In the genomic region with DNA sequence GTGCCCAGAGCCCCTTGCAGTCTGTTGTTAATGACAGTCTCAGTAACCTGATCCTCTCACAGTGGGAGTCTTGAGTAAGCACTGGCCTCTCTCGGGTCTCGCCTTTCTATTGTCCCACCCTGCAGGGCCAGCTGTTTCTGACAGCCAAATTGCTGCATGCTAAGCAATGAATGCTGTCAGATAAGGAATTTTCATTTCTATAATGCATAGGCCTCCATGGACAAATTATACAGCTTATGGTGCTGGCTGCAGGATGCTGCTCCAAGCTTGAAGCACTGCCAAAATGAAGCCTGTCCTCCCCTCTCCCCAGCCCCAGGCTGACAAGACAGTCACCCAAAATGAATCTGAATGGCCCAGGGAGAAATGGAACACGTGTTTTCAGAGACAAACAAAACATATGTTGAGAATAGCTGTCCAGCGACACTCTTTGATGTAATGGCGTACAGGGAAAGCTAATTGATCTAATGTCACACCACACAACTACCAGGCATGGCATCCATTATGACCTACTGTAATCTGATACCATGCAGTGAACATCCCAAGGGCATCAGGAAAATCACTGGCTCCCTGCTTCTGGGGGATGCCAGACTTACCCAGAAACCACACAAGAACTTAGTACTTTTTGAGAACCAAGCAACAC, we compare ENCODE assay signal across 9 cellular contexts. TPM values are rescaled to one million over a fixed set of nuclear protein-coding genes. Genes with fewer than 3 reads are reported as not detected.
A peak's percentile ranks its signal among the peaks of the same experiment; 100 is the strongest.
DNase-seq lines count a peak whose midpoint lies in the region; ATAC-seq and TF ChIP-seq lines count a peak whose summit lies in the region.
"Had no signal": no experiment of that assay in that cellular context is flagged by ENCODE, and none has a peak within 500 bp of the region (broad histone marks: within the 10 kb centered on the region; RNA-seq: fewer than 3 reads in every experiment).

No MANE protein-coding gene starts in this region.

- peaks cover 39% of the 10 kb centered on the region for H3K4me1 Mint-ChIP-seq in CD8-positive, alpha-beta T cell (ENCODE audit: low read depth)
- peaks cover 36% of the 10 kb centered on the region for H3K4me1 Mint-ChIP-seq in activated T-helper 2 cell treated with anti-CD3 and anti-CD28 coated beads, Interferon-gamma antibody, Interleukin-2, Interleukin-4, amounts not matched to agents 10 μg/mL and 5 μg/mL and 100 μg/mL, durations not matched to agents 14 hours and 24 hours and 36 hours (ENCODE audit: low read depth)

- H3K4me3 ChIP-seq in neuron (ENCODE audit: low read length): peak overlapping the region; percentile 0
- no peak overlapping the region for H3K4me3 ChIP-seq in CD8-positive, alpha-beta T cell (ENCODE audit: low read depth, low read length)

- no peak overlapping the region for H3K4me3 Mint-ChIP-seq in CD8-positive, alpha-beta T cell
- no peak overlapping the region for H3K4me3 Mint-ChIP-seq in activated T-helper 2 cell treated with anti-CD3 and anti-CD28 coated beads, Interferon-gamma antibody, Interleukin-2, Interleukin-4, amounts not matched to agents 10 μg/mL and 5 μg/mL and 100 μg/mL, durations not matched to agents 14 hours and 24 hours and 36 hours (ENCODE audit: low read depth)

- H3K9me3 Mint-ChIP-seq in CD8-positive, alpha-beta T cell: no peaks in the 10 kb centered on the region
- H3K9me3 Mint-ChIP-seq in activated T-helper 2 cell treated with anti-CD3 and anti-CD28 coated beads, Interferon-gamma antibody, Interleukin-2, Interleukin-4, amounts not matched to agents 10 μg/mL and 5 μg/mL and 100 μg/mL, durations not matched to agents 14 hours and 24 hours and 36 hours: no peaks in the 10 kb centered on the region
- H3K9me3 Mint-ChIP-seq: activated naive CD4-positive, alpha-beta T cell treated with anti-CD3 and anti-CD28 coated beads, Interleukin-2, amount 50 U/mL, for 72 hours had no signal

- H3K36me3 Mint-ChIP-seq in CD8-positive, alpha-beta T cell: peaks cover 4% of the 10 kb centered on the region
- H3K36me3 Mint-ChIP-seq in activated T-helper 2 cell treated with anti-CD3 and anti-CD28 coated beads, Interferon-gamma antibody, Interleukin-2, Interleukin-4, amounts not matched to agents 10 μg/mL and 5 μg/mL and 100 μg/mL, durations not matched to agents 14 hours and 24 hours and 36 hours (ENCODE audit: low read depth): peaks cover 31% of the 10 kb centered on the region

- no peaks in the 10 kb centered on the region for H3K27me3 ChIP-seq in neuron (ENCODE audit: insufficient read depth, low read length)
- H3K27me3 ChIP-seq in CD8-positive, alpha-beta T cell (ENCODE audit: insufficient read depth, low read length): no peaks in the 10 kb centered on the region

- no peaks in the 10 kb centered on the region for H3K36me3 ChIP-seq in neuron (ENCODE audit: insufficient read depth, low read length)
- no peaks in the 10 kb centered on the region for H3K36me3 ChIP-seq in CD8-positive, alpha-beta T cell (ENCODE audit: insufficient read depth, low read length)

- no peak overlapping the region for H3K27ac ChIP-seq in CD8-positive, alpha-beta T cell (ENCODE audit: low read depth, low read length)

- H3K27me3 Mint-ChIP-seq in CD8-positive, alpha-beta T cell (ENCODE audit: low read depth): no peaks in the 10 kb centered on the region
- no peaks in the 10 kb centered on the region for H3K27me3 Mint-ChIP-seq in activated T-helper 2 cell treated with anti-CD3 and anti-CD28 coated beads, Interferon-gamma antibody, Interleukin-2, Interleukin-4, amounts not matched to agents 10 μg/mL and 5 μg/mL and 100 μg/mL, durations not matched to agents 14 hours and 24 hours and 36 hours (ENCODE audit: low read depth)

- POLR2A ChIA-PET in CD8-positive, alpha-beta T cell (lab: Charles Lee): no interaction called here

- H2AFZ ChIP-seq in neuron (ENCODE audit: low read depth, low read length): no peak overlapping the region

- no peak for ATAC-seq in CD8-positive, alpha-beta T cell
- no peak for ATAC-seq in GM19035 (IDR thresholded peaks at IDR 0.05; ENCODE audit: unreplicated experiment)

- H3K27ac Mint-ChIP-seq in CD8-positive, alpha-beta T cell: no peak overlapping the region
- no peak overlapping the region for H3K27ac Mint-ChIP-seq in activated T-helper 2 cell treated with anti-CD3 and anti-CD28 coated beads, Interferon-gamma antibody, Interleukin-2, Interleukin-4, amounts not matched to agents 10 μg/mL and 5 μg/mL and 100 μg/mL, durations not matched to agents 14 hours and 24 hours and 36 hours

- DNase-seq in ELR (ENCODE audit: low read depth) (peak; percentile 61), NCI-H446 treated with DMSO at 0.1 percent for 48 hours (lab: John Stamatoyannopoulos, UW) (peak; percentile 84), ecto neural progenitor cell (ENCODE audit: low spot score) (peak; percentile 78), kidney glomerular epithelial cell (lab: John Stamatoyannopoulos, UW) (no peak)
- DNase-seq in CD8-positive, alpha-beta T cell: no peak
- no peak for DNase-seq in activated T-helper 2 cell treated with anti-CD3 and anti-CD28 coated beads, Interferon-gamma antibody, Interleukin-2, Interleukin-4, amounts not matched to agents 10 μg/mL and 5 μg/mL and 100 μg/mL, durations not matched to agents 14 hours and 24 hours and 36 hours (ENCODE audit: low spot score)

- intact Hi-C loops in CD8-positive, alpha-beta T cell (cut with DNase I, micrococcal nuclease): loop anchor here in 1 of 2 experiments (5.0 kb wide), 1 partner anchor 53 kb away; no protein-coding TSS in a partner anchor
- intact Hi-C loops in activated T-helper 2 cell treated with anti-CD3 and anti-CD28 coated beads, Interferon-gamma antibody, Interleukin-2, Interleukin-4, amounts not matched to agents 10 μg/mL and 5 μg/mL and 100 μg/mL, durations not matched to agents 14 hours and 24 hours and 36 hours (cut with micrococcal nuclease): loop anchor here (5.0 kb wide), 2 partner anchors 38 to 57 kb away; a partner anchor contains a TSS

- peaks cover 36% of the 10 kb centered on the region for H3K4me1 ChIP-seq in neuron (ENCODE audit: insufficient read depth, low read length)
- H3K4me1 ChIP-seq in CD8-positive, alpha-beta T cell (ENCODE audit: insufficient read depth, low read length): peaks cover 18% of the 10 kb centered on the region

- TF ChIP-seq CTCF in CD8-positive, alpha-beta T cell (IDR thresholded peaks at IDR 0.05): no peak

- no peaks in the 10 kb centered on the region for H3K9me3 ChIP-seq in neuron (ENCODE audit: low read length)
- H3K9me3 ChIP-seq in CD8-positive, alpha-beta T cell (ENCODE audit: low read length): no peaks in the 10 kb centered on the region

- CTCF ChIA-PET in CD8-positive, alpha-beta T cell (lab: Charles Lee): no interaction called here

RNA-seq across cellular contexts. Expression of a gene that starts 36.8 kb away (rescaled TPM):
- total RNA-seq in CD8-positive, alpha-beta T cell: 1 to 10 TPM; 7.0 to 8.3 TPM
- 26.7 and 27.1 TPM in 2 replicates for total RNA-seq in activated T-helper 2 cell treated with anti-CD3 and anti-CD28 coated beads, Interferon-gamma antibody, Interleukin-2, Interleukin-4, amounts not matched to agents 10 μg/mL and 5 μg/mL and 100 μg/mL, durations not matched to agents 14 hours and 24 hours and 36 hours

Comparison
In these comparisons a context has a peak if more than half of its experiments do, and no peak if none do; other contexts are left out.
1. DNase-seq: peak in ELR (single experiment), NCI-H446 treated with DMSO at 0.1 percent for 48 hours (single experiment) and ecto neural progenitor cell (single experiment); none in kidney glomerular epithelial cell (single experiment), CD8-positive, alpha-beta T cell (0 of 7) and activated T-helper 2 cell treated with anti-CD3 and anti-CD28 coated beads, Interferon-gamma antibody, Interleukin-2, Interleukin-4, amounts not matched to agents 10 μg/mL and 5 μg/mL and 100 μg/mL, durations not matched to agents 14 hours and 24 hours and 36 hours (single experiment).